In genomic region chrX:49190783-49191032, GRCh38 we compare ENCODE assay signal across 8 cellular contexts. TPM values are rescaled to one million over a fixed set of nuclear protein-coding genes. Genes with fewer than 3 reads are reported as not detected.
DNase-seq lines count a peak whose midpoint lies in the region; ATAC-seq and TF ChIP-seq lines count a peak whose summit lies in the region.

No MANE protein-coding gene starts in this region.

- H3K27ac ChIP-seq in GM23338 (ENCODE audit: low read depth) (no peak overlapping the region), gastroesophageal sphincter (peak overlapping the region; percentile 79 to 89 (median 82)), skin epidermis (peak overlapping the region in 18 of 21 experiments; percentile 48 to 87 (median 74))

- H3K4me1 ChIP-seq in GM23338 (ENCODE audit: insufficient read depth), result no peaks in the 10 kb centered on the region; the same call in 1 of the 2 replicates
- H3K4me1 ChIP-seq in gastroesophageal sphincter, result peaks cover 0 to 32% (median 0%) of the 10 kb centered on the region in 3 donors

- H3K4me2 ChIP-seq in GM23338, result no peak overlapping the region

- H3K4me3 ChIP-seq in GM23338 (0 out of 2 replicates have a peak overlapping the region, but pooled peaks have one; percentile 27), gastroesophageal sphincter (peak overlapping the region; percentile 33 to 47), skin epidermis (peak overlapping the region; percentile 9 to 38 (median 28))

- no peaks in the 10 kb centered on the region for H3K36me3 ChIP-seq in GM23338 (ENCODE audit: insufficient read depth)
- H3K36me3 ChIP-seq in gastroesophageal sphincter, result no peaks in the 10 kb centered on the region

- H3K9me2 ChIP-seq in GM23338 (ENCODE audit: insufficient read depth), result no peaks in the 10 kb centered on the region

- no peaks in the 10 kb centered on the region for H3K79me2 ChIP-seq in GM23338 (replicated peaks; ENCODE audit: insufficient read depth)

- H3K27ac Mint-ChIP-seq in GM23338, result peak overlapping the region; percentile 96
- H3K27ac Mint-ChIP-seq in activated B cell treated with CpG ODN at 0.5 μM for 24 hours, result peak overlapping the region; percentile 96

- H3K27me3 Mint-ChIP-seq in GM23338 (ENCODE audit: insufficient read depth, low read depth, poor library complexity) (peaks cover 10% of the 10 kb centered on the region), activated B cell treated with CpG ODN at 0.5 μM for 24 hours (no peaks in the 10 kb centered on the region)

- POLR2A ChIA-PET in activated B cell treated with CpG ODN at 0.5 μM for 24 hours (lab: Charles Lee), result interaction anchor here (0.6 to 4.6 kb wide), 21 partner anchors 10 to 293 kb away, joined by 3 to 48 read pairs (median 5); partner anchors contain the start of genes CCDC22, GRIPAP1, OTUD5 and PLP2

- H3K36me3 Mint-ChIP-seq in GM23338 (ENCODE audit: low read depth), result no peaks in the 10 kb centered on the region; the same call in 2 of the 3 replicates
- H3K36me3 Mint-ChIP-seq in activated B cell treated with CpG ODN at 0.5 μM for 24 hours (ENCODE audit: low read depth), result peaks cover 2% of the 10 kb centered on the region

- CTCF ChIA-PET in activated B cell treated with CpG ODN at 0.5 μM for 24 hours (lab: Charles Lee), result interaction anchor here (0.8 to 1.5 kb wide), 3 partner anchors 24 to 35 kb away, joined by 3 to 4 read pairs (median 4); no protein-coding TSS in a partner anchor

- intact Hi-C loops in activated B cell treated with CpG ODN at 0.5 μM for 24 hours (cut with micrococcal nuclease), result loop anchor here (1.0 to 10.0 kb wide), 11 partner anchors 10 to 1536 kb away; partner anchors contain the start of genes ELK1, GPKOW, PIM2 and PPP1R3F

- H3F3A ChIP-seq in GM23338 (replicated peaks; ENCODE audit: low read depth), result no peaks in the 10 kb centered on the region

- H4K20me1 ChIP-seq in GM23338 (replicated peaks; ENCODE audit: insufficient read depth), result no peaks in the 10 kb centered on the region

- peak; percentile 32 to 47 for TF ChIP-seq POLR2A in gastroesophageal sphincter (IDR thresholded peaks at IDR 0.05)

- no peaks in the 10 kb centered on the region for H3K9me3 ChIP-seq in gastroesophageal sphincter

- no peak overlapping the region for H2AFZ ChIP-seq in GM23338

- H3K9me3 Mint-ChIP-seq in GM23338 (no peaks in the 10 kb centered on the region), activated B cell treated with CpG ODN at 0.5 μM for 24 hours (no peaks in the 10 kb centered on the region)

- TF ChIP-seq EP300 in gastroesophageal sphincter (IDR thresholded peaks at IDR 0.05), result no peak

- TF ChIP-seq CTCF in GM23338 (conservative IDR thresholded peaks at IDR 0.05; ENCODE audit: low read depth in 2 of 2) (no peak), activated B cell treated with CpG ODN at 0.5 μM for 24 hours (IDR thresholded peaks at IDR 0.05) (no peak), gastroesophageal sphincter (IDR thresholded peaks at IDR 0.05) (no peak)

- peak overlapping the region; percentile 88 for H3K4me3 Mint-ChIP-seq in GM23338
- peak overlapping the region; percentile 92 for H3K4me3 Mint-ChIP-seq in activated B cell treated with CpG ODN at 0.5 μM for 24 hours

- WGBS in gastroesophageal sphincter (ENCODE audit: low coverage in 1 of 2), 2 donors, result 0 to 21% methylated on average over 3 to 7 of the region's 7 CpGs

- H3K27me3 ChIP-seq in GM23338 (ENCODE audit: insufficient read depth), result no peaks in the 10 kb centered on the region
- no peaks in the 10 kb centered on the region for H3K27me3 ChIP-seq in gastroesophageal sphincter

- peaks cover 23% of the 10 kb centered on the region for H3K4me1 Mint-ChIP-seq in GM23338
- H3K4me1 Mint-ChIP-seq in activated B cell treated with CpG ODN at 0.5 μM for 24 hours, result peaks cover 29% of the 10 kb centered on the region

- DNase-seq in GM23338 (ENCODE audit: low spot score) (no peak), activated B cell treated with CpG ODN at 0.5 μM for 24 hours (no peak), DMS 273 (lab: John Stamatoyannopoulos, UW; ENCODE audit: unreplicated experiment) (no peak), NCI-H146 (lab: John Stamatoyannopoulos, UW) (no peak)

- ATAC-seq in GM23338, result no peak; the same call in 2 of the 3 replicates
- ATAC-seq in activated B cell treated with CpG ODN at 0.5 μM for 24 hours (ENCODE audit: low read depth), result no peak
- no peak for ATAC-seq in gastroesophageal sphincter
- ATAC-seq in HG03354 (IDR thresholded peaks at IDR 0.05; ENCODE audit: poor library complexity, severe bottlenecking, unreplicated experiment), result no peak
- no peak for ATAC-seq in GM21367 (IDR thresholded peaks at IDR 0.05; ENCODE audit: unreplicated experiment)

RNA-seq across cellular contexts. Expression of gene PRICKLE3, which starts 4.5 kb away (rescaled TPM):
- total RNA-seq in GM23338 (2014; rRNA removed; shearing (Covaris generic)), result 13.7 and 21.4 TPM in 2 replicates
- polyA plus RNA-seq in GM23338 (2016; fragmentation: Nextera tagmentation; extraction: Ambion mirVana), result 4.7 and 5.2 TPM in 2 replicates
- total RNA-seq in activated B cell treated with CpG ODN at 0.5 μM for 24 hours (11.8 and 13.8 TPM in 2 replicates), gastroesophageal sphincter (10 to 100 TPM in 2 of 4 donors, 1 to 10 TPM in 2; 6.2 to 15.9 (median 9.6) TPM)

RNA-seq across cellular contexts. Expression of gene SYP, which starts 9.3 kb away (rescaled TPM):
- total RNA-seq in GM23338 (2014; rRNA removed; shearing (Covaris generic)), result 7.3 and 9.1 TPM in 2 replicates
- polyA plus RNA-seq in GM23338 (2016; fragmentation: Nextera tagmentation; extraction: Ambion mirVana), result 2.5 and 3.7 TPM in 2 replicates
- 0.82 and 1.6 TPM in 2 replicates for total RNA-seq in activated B cell treated with CpG ODN at 0.5 μM for 24 hours
- 10 to 100 TPM in 1 of 4 donors, 1 to 10 TPM in 3; 2.9 to 10.5 (median 5.4) TPM for total RNA-seq in gastroesophageal sphincter

RNA-seq across cellular contexts. Expression of gene PLP2, which starts 19.0 kb away (rescaled TPM):
- total RNA-seq in GM23338 (2014; rRNA removed; shearing (Covaris generic)), result 1.6 and 3.4 TPM in 2 replicates
- polyA plus RNA-seq in GM23338 (2016; fragmentation: Nextera tagmentation; extraction: Ambion mirVana), result 9.5 and 10.1 TPM in 2 replicates
- total RNA-seq in activated B cell treated with CpG ODN at 0.5 μM for 24 hours (97.2 and 111 TPM in 2 replicates), gastroesophageal sphincter (10 to 100 TPM; 57.9 to 78.7 (median 67.9) TPM)

RNA-seq across cellular contexts. Expression of gene MAGIX, which starts 28.1 kb away (rescaled TPM):
- 0.83 and 2.1 TPM in 2 replicates for total RNA-seq in GM23338 (2014; rRNA removed; shearing (Covaris generic))
- 0.66 and 1.6 TPM in 2 replicates for polyA plus RNA-seq in GM23338 (2016; fragmentation: Nextera tagmentation; extraction: Ambion mirVana)
- 1.2 and 1.5 TPM in 2 replicates for total RNA-seq in activated B cell treated with CpG ODN at 0.5 μM for 24 hours
- 1 to 10 TPM in 3 of 4 donors, under 1 TPM in 1; 0.69 to 4.6 (median 3.1) TPM for total RNA-seq in gastroesophageal sphincter

RNA-seq across cellular contexts. Expression of gene CACNA1F, which starts 42.4 kb away (rescaled TPM):
- 0.35 and 0.90 TPM in 2 replicates for total RNA-seq in GM23338 (2014; rRNA removed; shearing (Covaris generic))
- polyA plus RNA-seq in GM23338 (2016; fragmentation: Nextera tagmentation; extraction: Ambion mirVana), result 0.23 and 0.44 TPM in 2 replicates
- total RNA-seq in activated B cell treated with CpG ODN at 0.5 μM for 24 hours (2.6 and 3.0 TPM in 2 replicates), gastroesophageal sphincter (1 to 10 TPM in 1 of 4 donors, not detected in 3; 1.7 TPM)

Comparison
In these comparisons a context has a peak if more than half of its experiments do, and no peak if none do; other contexts are left out.
1. RNA of gene PLP2, which starts 19.0 kb away (total RNA-seq): 97.2 to 111 TPM in activated B cell treated with CpG ODN at 0.5 μM for 24 hours and 57.9 to 78.7 TPM in gastroesophageal sphincter; 1.6 to 3.4 TPM in GM23338; every median in the first group is over 10 times any median in the second.
2. Peak in every context shown above with its lines, with median percentiles within 50 percentile points of each other: H3K4me3 ChIP-seq.